In the genomic region with DNA sequence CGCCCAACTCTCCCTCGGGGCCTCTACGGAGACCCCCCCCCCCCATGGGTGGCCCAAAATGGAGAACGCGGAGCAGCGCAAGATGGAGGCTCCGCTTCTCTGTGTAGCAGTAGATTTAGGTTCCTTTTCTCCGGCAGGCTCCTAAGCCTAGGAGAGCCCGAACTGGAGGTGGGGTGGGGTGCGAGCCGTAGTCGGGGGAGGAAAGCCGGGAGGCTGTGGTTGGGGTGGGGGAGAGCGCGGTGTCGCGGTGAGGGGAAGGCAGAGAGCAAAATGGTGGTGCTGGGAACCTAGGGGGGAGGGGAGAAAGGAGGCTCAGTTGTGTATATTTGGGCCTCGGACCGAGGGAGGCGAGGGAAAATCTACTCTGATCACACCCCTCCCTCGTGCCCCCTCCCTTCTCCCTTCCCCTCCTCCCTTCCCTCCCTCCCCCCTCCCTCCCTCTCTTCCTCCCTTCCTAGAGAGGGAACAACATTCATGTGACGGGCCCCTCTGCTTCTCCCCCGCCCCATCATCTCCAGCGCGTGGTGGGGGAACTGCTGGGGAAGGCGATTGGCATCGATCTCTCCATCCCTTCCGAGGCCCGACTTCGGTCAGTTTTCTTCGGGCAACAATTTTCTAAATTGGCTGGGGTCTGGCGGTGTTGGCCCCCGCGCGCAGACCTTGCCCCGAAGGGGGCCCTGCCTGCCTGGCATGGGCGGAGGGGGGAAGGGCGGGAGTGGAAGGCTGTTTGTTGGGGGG, we compare ENCODE assay signal across 8 cellular contexts. TPM values are rescaled to one million over a fixed set of nuclear protein-coding genes. Genes with fewer than 3 reads are reported as not detected.
DNase-seq lines count a peak whose midpoint lies in the region; ATAC-seq, FAIRE-seq and TF ChIP-seq lines count a peak whose summit lies in the region.

Gene STAG2, plus strand, starts transcription at position 439 of the 738 bp plus-strand sequence. CDS start 60,922 bp downstream, outside the sequence.

- no peak for TF ChIP-seq CTCF in neural crest cell (conservative IDR thresholded peaks at IDR 0.05)
- TF ChIP-seq CTCF in suprapubic skin (IDR thresholded peaks at IDR 0.05) = no peak

- peak within 1 kb of the TSS; percentile 99 for H3K27ac Mint-ChIP-seq in activated naive CD4-positive, alpha-beta T cell treated with anti-CD3 and anti-CD28 coated beads, Interleukin-2, amount 50 U/mL, for 24 hours
- H3K27ac Mint-ChIP-seq in neural crest cell (ENCODE audit: unreplicated experiment) = peak within 1 kb of the TSS; percentile 99

- ATAC-seq in SK-N-SH treated with all-trans-retinoic acid at 6 μM for 48 hours = peak; percentile 38
- ATAC-seq in GM21381 (IDR thresholded peaks at IDR 0.05; ENCODE audit: unreplicated experiment) = no peak

- 27% methylated on average over 37 of the region's 38 CpGs for WGBS in suprapubic skin

- H3K9me3 ChIP-seq in suprapubic skin = no peaks in the 10 kb centered on the region

- H3K4me3 ChIP-seq in suprapubic skin = peak within 1 kb of the TSS; percentile 80

- no peak for FAIRE-seq in frontal cortex (lab: Jason Lieb, UNC)

- no peak for TF ChIP-seq POLR2A in suprapubic skin (IDR thresholded peaks at IDR 0.05)

- peaks cover 15% of the 10 kb centered on the region for H3K4me1 ChIP-seq in suprapubic skin

- no peaks in the 10 kb centered on the region for H3K27me3 Mint-ChIP-seq in activated naive CD4-positive, alpha-beta T cell treated with anti-CD3 and anti-CD28 coated beads, Interleukin-2, amount 50 U/mL, for 24 hours
- H3K27me3 Mint-ChIP-seq in neural crest cell (ENCODE audit: low read depth) = peaks cover 6% of the 10 kb centered on the region

- no peaks in the 10 kb centered on the region for H3K36me3 ChIP-seq in suprapubic skin

- peak within 1 kb of the TSS; percentile 100 for H3K27ac ChIP-seq in suprapubic skin

- H3K27me3 ChIP-seq in suprapubic skin = no peaks in the 10 kb centered on the region

- H3K4me1 Mint-ChIP-seq in activated naive CD4-positive, alpha-beta T cell treated with anti-CD3 and anti-CD28 coated beads, Interleukin-2, amount 50 U/mL, for 24 hours = peaks cover 34% of the 10 kb centered on the region
- peaks cover 32% of the 10 kb centered on the region for H3K4me1 Mint-ChIP-seq in neural crest cell

- peak within 1 kb of the TSS; percentile 99 for H3K4me3 Mint-ChIP-seq in activated naive CD4-positive, alpha-beta T cell treated with anti-CD3 and anti-CD28 coated beads, Interleukin-2, amount 50 U/mL, for 24 hours
- peak within 1 kb of the TSS; percentile 92 for H3K4me3 Mint-ChIP-seq in neural crest cell

- no peaks in the 10 kb centered on the region for H3K9me3 Mint-ChIP-seq in activated naive CD4-positive, alpha-beta T cell treated with anti-CD3 and anti-CD28 coated beads, Interleukin-2, amount 50 U/mL, for 24 hours
- peaks cover 3% of the 10 kb centered on the region for H3K9me3 Mint-ChIP-seq in neural crest cell

- peak; percentile 64 for DNase-seq in GM03348 (ENCODE audit: low spot score)
- DNase-seq in NCI-H1105 treated with DMSO at 0.1 percent for 48 hours (lab: John Stamatoyannopoulos, UW) = peak; percentile 81
- peak; percentile 33 to 51 for DNase-seq in frontal cortex (ENCODE audit: low spot score in 2 of 2)
- peak; percentile 54 for DNase-seq in neural crest cell (ENCODE audit: low read depth, low spot score)
- peak in 1 of 2 donors; percentile 82 for DNase-seq in suprapubic skin (ENCODE audit: low spot score in 2 of 2)

- H3K36me3 Mint-ChIP-seq in activated naive CD4-positive, alpha-beta T cell treated with anti-CD3 and anti-CD28 coated beads, Interleukin-2, amount 50 U/mL, for 24 hours = no peaks in the 10 kb centered on the region
- no peaks in the 10 kb centered on the region for H3K36me3 Mint-ChIP-seq in neural crest cell (ENCODE audit: low read depth)

- TF ChIP-seq EP300 in suprapubic skin (IDR thresholded peaks at IDR 0.05) = no peak

TF ChIP-seq in SK-N-SH treated with all-trans-retinoic acid at 6 μM for 48 hours, 23 proteins besides CTCF, POLR2A, EP300 and RAD21:
- TF ChIP-seq RARB (CRISPR knock-in tag; IDR thresholded peaks at IDR 0.05) (no peak), TSHZ2 (CRISPR knock-in tag; IDR thresholded peaks at IDR 0.05) (no peak), POU6F1 (CRISPR knock-in tag; IDR thresholded peaks at IDR 0.05; ENCODE audit: borderline replicate concordance, low read depth) (no peak), GLIS3 (CRISPR knock-in tag; IDR thresholded peaks at IDR 0.05) (no peak), ZNF70 (CRISPR knock-in tag; IDR thresholded peaks at IDR 0.05) (no peak), ZC3H10 (CRISPR knock-in tag; IDR thresholded peaks at IDR 0.05) (no peak), BACH2 (CRISPR knock-in tag; IDR thresholded peaks at IDR 0.05; ENCODE audit: borderline replicate concordance) (no peak), ARNTL (CRISPR knock-in tag; IDR thresholded peaks at IDR 0.05; ENCODE audit: borderline replicate concordance, low read depth) (no peak), CSDC2 (CRISPR knock-in tag; IDR thresholded peaks at IDR 0.05) (no peak), TOX (CRISPR knock-in tag; IDR thresholded peaks at IDR 0.05; ENCODE audit: borderline replicate concordance) (no peak), PPARA (CRISPR knock-in tag; IDR thresholded peaks at IDR 0.05; ENCODE audit: borderline replicate concordance) (no peak), ISL1 (CRISPR knock-in tag; IDR thresholded peaks at IDR 0.05) (no peak), ZNF8 (CRISPR knock-in tag; IDR thresholded peaks at IDR 0.05) (no peak)

RNA-seq across cellular contexts. Expression of gene STAG2, which starts in this region (rescaled TPM):
- total RNA-seq in frontal cortex (117 TPM), neural crest cell (63.3 and 70.7 TPM in 2 replicates), suprapubic skin (10 to 100 TPM; 40.0 to 68.2 (median 59.0) TPM)
